ENCODE assay signal across 26 cellular contexts in the genomic region with DNA sequence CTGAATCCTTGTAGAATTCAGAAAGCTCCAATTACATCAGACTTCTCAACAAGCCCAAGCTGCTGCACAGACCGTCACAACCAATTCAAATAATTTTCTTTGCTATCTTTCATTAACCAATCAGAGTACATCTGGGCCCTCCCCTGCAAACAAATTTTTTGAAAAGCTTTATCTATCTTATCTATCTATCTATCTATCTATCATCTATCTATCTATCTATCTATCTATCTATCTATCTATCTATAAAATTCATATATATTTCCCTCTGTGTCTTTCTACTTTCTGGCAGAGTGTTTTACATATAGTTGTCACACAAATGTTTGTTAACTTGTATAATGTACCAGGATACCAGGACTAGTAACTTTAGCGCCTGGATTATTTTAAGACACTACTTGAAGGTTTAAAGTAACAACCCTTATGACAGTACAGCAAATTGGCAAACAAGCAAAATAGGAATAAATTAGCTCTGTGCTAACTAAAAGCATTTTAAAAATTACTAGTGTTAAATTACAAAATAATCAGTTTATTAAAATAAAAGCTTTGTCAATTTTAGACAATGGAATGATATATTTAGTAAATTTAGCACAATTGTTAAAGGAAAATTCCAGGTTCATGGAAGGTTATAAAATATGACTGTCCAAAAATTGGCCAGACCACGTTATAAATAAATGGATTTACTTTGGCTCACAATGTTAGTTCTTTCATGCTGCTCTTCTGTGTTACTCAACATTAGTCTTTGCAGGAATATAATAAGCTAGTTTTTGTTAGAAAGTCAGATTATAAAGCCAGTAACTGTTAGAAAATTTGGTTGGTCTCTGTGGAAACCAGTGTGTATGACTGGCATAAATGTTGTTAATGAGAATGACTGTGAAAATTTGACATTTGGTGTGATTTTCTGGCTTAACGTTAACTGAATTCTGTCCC.
"Had no signal": no experiment of that assay in that cellular context is flagged by ENCODE, and none has a peak within 500 bp of the region (broad histone marks: within the 10 kb centered on the region; RNA-seq: fewer than 3 reads in every experiment).

No MANE protein-coding gene starts in this region.

- H3K4me3 Mint-ChIP-seq: activated CD4-positive, alpha-beta T cell treated with anti-CD3 and anti-CD28 coated beads, Interleukin-2, amount 10 ng/mL, durations not matched to agents 24 days and 14 days; activated CD8-positive, alpha-beta T cell treated with anti-CD3 and anti-CD28 coated beads for 36 hours; activated naive CD4-positive, alpha-beta T cell treated with anti-CD3 and anti-CD28 coated beads, Interleukin-2, amount 50 U/mL, for 24 hours; activated naive CD8-positive, alpha-beta T cell treated with anti-CD3 and anti-CD28 coated beads, Interleukin-2, amount 10 ng/mL, durations not matched to agents 7 days and 5 days; T-helper 1 cell treated with Interleukin-12 subunit alpha and Interleukin-12 subunit beta and Interleukin-4 antibody, amounts not matched to agents 30 μg/mL and 1 μg/mL, for 36 hours; T-helper 2 cell treated with Interferon-gamma antibody and Interleukin-4, amounts not matched to agents 5 μg/mL and 100 μg/mL, for 36 hours had no signal

- H3K36me3 Mint-ChIP-seq: activated naive CD4-positive, alpha-beta T cell treated with anti-CD3 and anti-CD28 coated beads, Interleukin-2, amount 50 U/mL, for 24 hours; activated naive CD8-positive, alpha-beta T cell treated with anti-CD3 and anti-CD28 coated beads, Interleukin-2, amount 10 ng/mL, durations not matched to agents 7 days and 5 days had no signal

- H3K27ac Mint-ChIP-seq: activated CD4-positive, alpha-beta T cell treated with anti-CD3 and anti-CD28 coated beads, Interleukin-2, amount 10 ng/mL, durations not matched to agents 24 days and 14 days; activated CD8-positive, alpha-beta T cell treated with anti-CD3 and anti-CD28 coated beads for 36 hours; activated naive CD4-positive, alpha-beta T cell treated with anti-CD3 and anti-CD28 coated beads, Interleukin-2, amount 50 U/mL, for 24 hours; activated naive CD8-positive, alpha-beta T cell treated with anti-CD3 and anti-CD28 coated beads, Interleukin-2, amount 10 ng/mL, durations not matched to agents 7 days and 5 days; activated T-helper 2 cell treated with anti-CD3 and anti-CD28 coated beads, Interferon-gamma antibody, Interleukin-2, Interleukin-4, amounts not matched to agents 10 μg/mL and 5 μg/mL and 100 μg/mL, durations not matched to agents 14 hours and 24 hours and 36 hours; T-helper 1 cell treated with Interleukin-12 subunit alpha and Interleukin-12 subunit beta and Interleukin-4 antibody, amounts not matched to agents 30 μg/mL and 1 μg/mL, for 36 hours; T-helper 2 cell treated with Interferon-gamma antibody and Interleukin-4, amounts not matched to agents 5 μg/mL and 100 μg/mL, for 36 hours had no signal

- ATAC-seq: activated CD8-positive, alpha-beta T cell treated with anti-CD3 and anti-CD28 coated beads for 36 hours; body of pancreas; PC-3 had no signal

- H3K9me3 ChIP-seq: body of pancreas, breast epithelium, Peyer's patch, SJSA1, SK-N-SH had no signal

- H3K4me1 ChIP-seq: body of pancreas, breast epithelium, Peyer's patch, SJSA1 had no signal

- H3K36me3 ChIP-seq: breast epithelium, Peyer's patch, SJSA1 had no signal

- H3K9ac ChIP-seq: SK-N-SH had no signal

- H3K27ac ChIP-seq: body of pancreas, breast epithelium, Peyer's patch, SJSA1 had no signal

- H3K4me2 ChIP-seq: SK-N-SH had no signal

- H3K27me3 Mint-ChIP-seq: activated CD8-positive, alpha-beta T cell treated with anti-CD3 and anti-CD28 coated beads for 36 hours had no signal

- H3K27me3 ChIP-seq: body of pancreas, breast epithelium, Peyer's patch, SJSA1 had no signal

- DNase-seq: activated CD4-positive, alpha-beta T cell treated with anti-CD3 and anti-CD28 coated beads, Interleukin-2, amount 10 ng/mL, durations not matched to agents 24 days and 14 days; activated CD4-positive, alpha-beta T cell treated with anti-CD3 and anti-CD28 coated beads, Interleukin-2, amount 50 U/mL, for 4 hours; activated CD8-positive, alpha-beta T cell treated with anti-CD3 and anti-CD28 coated beads for 36 hours; activated gamma-delta T cell; activated naive CD4-positive, alpha-beta T cell treated with Interleukin-2 at 50 U/mL for 16 hours; activated naive CD8-positive, alpha-beta T cell treated with anti-CD3 and anti-CD28 coated beads, Interleukin-2, amount 10 ng/mL, durations not matched to agents 7 days and 5 days; activated T-cell treated with anti-CD3 and anti-CD28 coated beads, Interleukin-2, amount 50 U/mL, for 1 hour; amygdala; body of pancreas; NCI-H1105; NCI-H1417 treated with DMSO at 0.1 percent for 48 hours; NCI-H187 treated with DMSO at 0.1 percent for 48 hours; NCI-H345; NCI-H524 treated with DMSO at 0.1 percent for 48 hours; NK-92 treated with Interleukin-12 subunit alpha and Interleukin-12 subunit beta, amount 100 ng/mL, for 24 hours; PC-3; Peyer's patch; RPMI8226; SHP77 treated with DMSO at 0.1 percent for 48 hours; SK-N-SH had no signal

- H3K4me3 ChIP-seq: body of pancreas, breast epithelium, Peyer's patch, SJSA1 had no signal

- H3K4me1 Mint-ChIP-seq: activated CD4-positive, alpha-beta T cell treated with anti-CD3 and anti-CD28 coated beads, Interleukin-2, amount 10 ng/mL, durations not matched to agents 24 days and 14 days; activated naive CD4-positive, alpha-beta T cell treated with anti-CD3 and anti-CD28 coated beads, Interleukin-2, amount 50 U/mL, for 24 hours; activated naive CD8-positive, alpha-beta T cell treated with anti-CD3 and anti-CD28 coated beads, Interleukin-2, amount 10 ng/mL, durations not matched to agents 7 days and 5 days had no signal

- H3K9me3 Mint-ChIP-seq: activated CD4-positive, alpha-beta T cell treated with anti-CD3 and anti-CD28 coated beads, Interleukin-2, amount 10 ng/mL, durations not matched to agents 24 days and 14 days; activated CD8-positive, alpha-beta T cell treated with anti-CD3 and anti-CD28 coated beads for 36 hours; activated naive CD4-positive, alpha-beta T cell treated with anti-CD3 and anti-CD28 coated beads, Interleukin-2, amount 50 U/mL, for 24 hours; activated naive CD8-positive, alpha-beta T cell treated with anti-CD3 and anti-CD28 coated beads, Interleukin-2, amount 10 ng/mL, durations not matched to agents 7 days and 5 days; activated T-helper 2 cell treated with anti-CD3 and anti-CD28 coated beads, Interferon-gamma antibody, Interleukin-2, Interleukin-4, amounts not matched to agents 10 μg/mL and 5 μg/mL and 100 μg/mL, durations not matched to agents 14 hours and 24 hours and 36 hours; T-helper 1 cell treated with Interleukin-12 subunit alpha and Interleukin-12 subunit beta and Interleukin-4 antibody, amounts not matched to agents 30 μg/mL and 1 μg/mL, for 36 hours; T-helper 2 cell treated with Interferon-gamma antibody and Interleukin-4, amounts not matched to agents 5 μg/mL and 100 μg/mL, for 36 hours had no signal
